Comparison of ENCODE assay signal across 8 cellular contexts in the genomic region with DNA sequence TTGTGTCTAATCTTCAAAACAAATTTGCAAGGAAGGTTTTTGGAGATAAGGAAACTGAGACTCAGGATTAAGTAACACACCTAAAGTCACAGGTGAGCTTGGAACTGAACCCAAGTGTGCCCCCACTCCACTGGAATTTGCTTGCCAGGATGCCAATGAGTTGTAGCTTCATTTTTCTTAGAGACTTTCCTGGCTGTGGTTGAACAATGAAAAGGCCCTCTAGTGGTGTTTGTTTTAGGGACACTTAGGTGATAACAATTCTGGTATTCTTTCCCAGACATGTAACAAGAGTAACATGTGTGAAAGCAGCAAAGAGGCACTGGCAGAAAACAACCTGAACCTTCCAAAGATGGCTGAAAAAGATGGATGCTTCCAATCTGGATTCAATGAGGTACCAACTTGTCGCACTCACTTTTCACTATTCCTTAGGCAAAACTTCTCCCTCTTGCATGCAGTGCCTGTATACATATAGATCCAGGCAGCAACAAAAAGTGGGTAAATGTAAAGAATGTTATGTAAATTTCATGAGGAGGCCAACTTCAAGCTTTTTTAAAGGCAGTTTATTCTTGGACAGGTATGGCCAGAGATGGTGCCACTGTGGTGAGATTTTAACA. TPM values are rescaled to one million over a fixed set of nuclear protein-coding genes. Genes with fewer than 3 reads are reported as not detected.
DNase-seq lines count a peak whose midpoint lies in the region; ATAC-seq, FAIRE-seq and TF ChIP-seq lines count a peak whose summit lies in the region.

No MANE protein-coding gene starts in this region.

- H3K4me2 ChIP-seq in A549 = no peak overlapping the region
- peak overlapping the region; percentile 91 for H3K4me2 ChIP-seq in endothelial cell of umbilical vein (ENCODE audit: insufficient read depth, low read length)

- intact Hi-C loops in endothelial cell of umbilical vein (cut with micrococcal nuclease) (loop anchor here (1.0 kb wide), 2 partner anchors 54 to 327 kb away; no protein-coding TSS in a partner anchor), sigmoid colon (cut with DNase I) (loop anchor here (5.0 to 10.0 kb wide), 5 partner anchors 54 to 1304 kb away; a partner anchor contains a TSS)

- no peaks in the 10 kb centered on the region for H3K9me3 ChIP-seq in A549
- H3K9me3 ChIP-seq in ES-I3 (ENCODE audit: control insufficient read depth, insufficient read depth, low read length) = no peaks in the 10 kb centered on the region
- no peaks in the 10 kb centered on the region for H3K9me3 ChIP-seq in endothelial cell of umbilical vein (replicated peaks; ENCODE audit: control insufficient read depth, insufficient read depth, low read length)
- no peaks in the 10 kb centered on the region for H3K9me3 ChIP-seq in sigmoid colon

- peak; percentile 61 to 66 for TF ChIP-seq RAD21 in A549 (conservative IDR thresholded peaks at IDR 0.05 in 1 of 2, IDR thresholded peaks at IDR 0.05 in 1 of 2)

- H4K20me1 ChIP-seq in endothelial cell of umbilical vein (replicated peaks; ENCODE audit: control insufficient read depth, extremely low read depth, insufficient read depth, low read length) = no peaks in the 10 kb centered on the region

- H3K27me3 ChIP-seq in endothelial cell of umbilical vein (ENCODE audit: control insufficient read depth in 2 of 2, insufficient read depth in 2 of 2, low read length in 2 of 2) = no peaks in the 10 kb centered on the region
- no peaks in the 10 kb centered on the region for H3K27me3 ChIP-seq in sigmoid colon

- ATAC-seq in A549 (peak; percentile 40 to 65; a peak in 3 of 6 replicates), GM21619 (IDR thresholded peaks at IDR 0.05; ENCODE audit: unreplicated experiment) (no peak), HG03442 (IDR thresholded peaks at IDR 0.05; ENCODE audit: unreplicated experiment) (no peak)

- H3K4me1 ChIP-seq in A549 (peaks cover 28% of the 10 kb centered on the region), ES-I3 (ENCODE audit: insufficient read depth, low read length) (peaks cover 27% of the 10 kb centered on the region), endothelial cell of umbilical vein (ENCODE audit: control insufficient read depth, extremely low read depth, insufficient read depth, low read length) (peaks cover 40% of the 10 kb centered on the region), sigmoid colon (peaks cover 0 to 52% (median 50%) of the 10 kb centered on the region in 4 donors)

- peak; percentile 59 for TF ChIP-seq CTCF in A549 (IDR thresholded peaks at IDR 0.05)
- peak; percentile 46 to 49 for TF ChIP-seq CTCF in endothelial cell of umbilical vein (IDR thresholded peaks at IDR 0.05; ENCODE audit: extremely low read depth in 1 of 2, insufficient read depth in 1 of 2, low read depth in 1 of 2, low read length in 2 of 2)
- TF ChIP-seq CTCF in sigmoid colon (IDR thresholded peaks at IDR 0.05) = peak in 1 of 4 experiments; percentile 24

- no peak for TF ChIP-seq POLR2A in A549 (IDR thresholded peaks at IDR 0.05; ENCODE audit: low read length)
- TF ChIP-seq POLR2A in endothelial cell of umbilical vein (IDR thresholded peaks at IDR 0.05; ENCODE audit: low read depth, low read length) = no peak
- TF ChIP-seq POLR2A in sigmoid colon (IDR thresholded peaks at IDR 0.05) = no peak

- TF ChIP-seq EP300 in A549 (IDR thresholded peaks at IDR 0.05) (no peak), sigmoid colon (IDR thresholded peaks at IDR 0.05) (no peak)

- H3K9ac ChIP-seq in ES-I3 (ENCODE audit: low read depth, low read length) (peak overlapping the region; percentile 49), endothelial cell of umbilical vein (replicated peaks; ENCODE audit: extremely low read depth, insufficient read depth, low read length) (peak overlapping the region; percentile 94)

- no TSS peak for BruUV-seq in endothelial cell of umbilical vein (replicated peaks; lab: Mats Ljungman, UMichigan)

- H3K9me1 ChIP-seq in endothelial cell of umbilical vein (replicated peaks; ENCODE audit: control insufficient read depth, extremely low read depth, insufficient read depth, low read length) = no peaks in the 10 kb centered on the region

- peak overlapping the region in 1 of 2 experiments; percentile 84; a peak in 3 of 6 replicates for H3K27ac ChIP-seq in A549
- H3K27ac ChIP-seq in endothelial cell of umbilical vein (ENCODE audit: insufficient read depth, low read depth, low read length) = peak overlapping the region; percentile 93
- peak overlapping the region in 3 of 4 donors; percentile 69 to 81 (median 77) for H3K27ac ChIP-seq in sigmoid colon

- peaks cover 4% of the 10 kb centered on the region; the same call in 1 of the 2 replicates for H3K36me3 ChIP-seq in ES-I3 (ENCODE audit: insufficient read depth, low read length)
- H3K36me3 ChIP-seq in endothelial cell of umbilical vein (ENCODE audit: control insufficient read depth in 2 of 2, extremely low read depth in 1 of 2, insufficient read depth in 2 of 2, low read length in 2 of 2) = peaks cover 5 to 9% of the 10 kb centered on the region in 2 experiments
- H3K36me3 ChIP-seq in sigmoid colon = no peaks in the 10 kb centered on the region

- no peak overlapping the region for H2AFZ ChIP-seq in endothelial cell of umbilical vein (ENCODE audit: low read depth, low read length)

- dilution Hi-C loops in endothelial cell of umbilical vein (cut with MboI; ENCODE audit: extremely low pct_ligation_motif_present, low sequenced_read_pairs) = loop anchor here (25.0 kb wide), 1 partner anchor 166 kb away; no protein-coding TSS in a partner anchor

- H3K79me2 ChIP-seq in endothelial cell of umbilical vein (ENCODE audit: control insufficient read depth, insufficient read depth, low read length) = peaks cover 21% of the 10 kb centered on the region

- CTCF ChIA-PET in A549 (lab: Yijun Ruan, JAX) (interaction anchor here (0.6 to 19.8 kb wide), 36 partner anchors 9 to 328 kb away, joined by 3 to 477 read pairs (median 6); a partner anchor contains a TSS), endothelial cell of umbilical vein (lab: Charles Lee) (interaction anchor here (0.6 to 8.0 kb wide), 36 partner anchors 8 to 326 kb away, joined by 3 to 450 read pairs (median 4); a partner anchor contains a TSS)

- H3K4me3 ChIP-seq in A549 = no peak overlapping the region
- H3K4me3 ChIP-seq in endothelial cell of umbilical vein (replicated peaks in 1 of 3; ENCODE audit: insufficient read depth in 1 of 3, low read depth in 1 of 3, low read length in 3 of 3) = peak overlapping the region in 2 of 3 experiments; percentile 42 to 84
- H3K4me3 ChIP-seq in sigmoid colon = no peak overlapping the region

- POLR2A ChIA-PET in A549 (lab: Yijun Ruan, JAX) = interaction anchor here (0.9 to 2.6 kb wide), 2 partner anchors 151 to 167 kb away, joined by 4 to 16 read pairs; no protein-coding TSS in a partner anchor
- POLR2A ChIA-PET in endothelial cell of umbilical vein (lab: Charles Lee) = interaction anchor here (0.6 to 2.7 kb wide), 3 partner anchors 92 to 166 kb away, joined by 3 to 50 read pairs (median 20); no protein-coding TSS in a partner anchor

- no peak for FAIRE-seq in A549 (lab: Jason Lieb, UNC)
- FAIRE-seq in endothelial cell of umbilical vein (lab: Jason Lieb, UNC) = peak; percentile 12

- 47% methylated on average over 1 of the region's 1 CpG for WGBS in A549 (ENCODE audit: missing lambda C conversion rate)
- WGBS in sigmoid colon, 2 donors = 91 to 95% methylated on average over 1 of the region's 1 CpG

- DNase-seq in A549 (ENCODE audit: low read depth in 1 of 2, low spot score in 1 of 2) (peak; percentile 47 to 55), NCI-H510A (lab: John Stamatoyannopoulos, UW) (peak; percentile 25), endothelial cell of umbilical vein (ENCODE audit: low read depth, low spot score) (peak; percentile 79), sigmoid colon (no peak), GM19240 (ENCODE audit: insufficient read length, low spot score) (no peak)

TF ChIP-seq in A549, 52 proteins besides CTCF, POLR2A, EP300 and RAD21:
- TF ChIP-seq SMC3 (IDR thresholded peaks at IDR 0.05) = peak; percentile 81
- TF ChIP-seq FOSL2 (IDR thresholded peaks at IDR 0.05) = no peak
- TF ChIP-seq FOSL2 (CRISPR knock-in tag; IDR thresholded peaks at IDR 0.05) = no peak

TF ChIP-seq in endothelial cell of umbilical vein, 7 proteins besides CTCF, POLR2A, EP300 and RAD21:
- no peak for TF ChIP-seq MYC (IDR thresholded peaks at IDR 0.05; ENCODE audit: low read depth, low read length)
- no peak for TF ChIP-seq POLR2AphosphoS5 (IDR thresholded peaks at IDR 0.05; ENCODE audit: insufficient read depth, low read depth, low read length)
- TF ChIP-seq, protein P1, sequence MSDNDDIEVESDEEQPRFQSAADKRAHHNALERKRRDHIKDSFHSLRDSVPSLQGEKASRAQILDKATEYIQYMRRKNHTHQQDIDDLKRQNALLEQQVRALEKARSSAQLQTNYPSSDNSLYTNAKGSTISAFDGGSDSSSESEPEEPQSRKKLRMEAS (IDR thresholded peaks at IDR 0.05; ENCODE audit: insufficient read depth, insufficient read length) = no peak
- TF ChIP-seq JUN (IDR thresholded peaks at IDR 0.05; ENCODE audit: borderline replicate concordance, insufficient read depth, insufficient read length, low read depth) = no peak
- no peak for TF ChIP-seq FOS (IDR thresholded peaks at IDR 0.05; ENCODE audit: borderline replicate concordance, insufficient read depth, low read length)
- no peak for TF ChIP-seq EZH2 (IDR thresholded peaks at IDR 0.05; ENCODE audit: borderline replicate concordance, low read depth, low read length, severe bottlenecking)
- TF ChIP-seq GATA2 (IDR thresholded peaks at IDR 0.05; ENCODE audit: insufficient read depth, insufficient read length, low read depth, low read length) = peak; percentile 21

RNA-seq across cellular contexts. Expression of a gene that starts 1.5 kb away (rescaled TPM):
- 1.3 and 2.3 TPM in 2 replicates for polyA plus RNA-seq in A549 (2011; rRNA removed)
- 0.66 and 1.6 TPM in 2 replicates for polyA plus RNA-seq in A549 (2012; cell fraction: cytosol; rRNA removed)
- polyA plus RNA-seq in A549 (2012; cell fraction: nucleus; rRNA removed) = 1.4 and 2.1 TPM in 2 replicates
- 2.8 to 4.4 TPM (median 2.9 TPM) in 3 replicates for polyA plus RNA-seq in A549 (2017; fragmentation: RNase III; extraction: RNeasy Plus Mini Kit Qiagen cat#74134 plus additional on column Dnase treatment)
- polyA minus RNA-seq in A549 (2011; rRNA and poly(A)+ RNA removed) = 0.73 TPM in 1 of 2 replicates, not detected in the other
- 9.4 and 11.0 TPM in 2 replicates for total RNA-seq in endothelial cell of umbilical vein
- 12.0 and 16.5 TPM in 2 replicates for polyA plus RNA-seq in endothelial cell of umbilical vein
- polyA plus RNA-seq in endothelial cell of umbilical vein (2011; cell fraction: cytosol; rRNA removed) = 37.9 and 46.7 TPM in 2 replicates
- 94.3 and 96.8 TPM in 2 replicates for polyA plus RNA-seq in endothelial cell of umbilical vein (2011; cell fraction: nucleus; rRNA removed)
- polyA plus RNA-seq in endothelial cell of umbilical vein (2012) = 44.7 and 75.0 TPM in 2 replicates
- polyA minus RNA-seq in endothelial cell of umbilical vein = 11.7 and 12.6 TPM in 2 replicates
- polyA minus RNA-seq in endothelial cell of umbilical vein (2011; cell fraction: cytosol; rRNA and poly(A)+ RNA removed) = 8.5 TPM
- polyA minus RNA-seq in endothelial cell of umbilical vein (2011; cell fraction: nucleus; rRNA and poly(A)+ RNA removed) = 34.2 and 34.3 TPM in 2 replicates
- 10 to 100 TPM in 2 of 4 donors, 1 to 10 TPM in 2; 2.1 to 43.3 (median 9.7) TPM for total RNA-seq in sigmoid colon
- 10 to 100 TPM in 1 of 3 donors, 1 to 10 TPM in 1, not detected in 1; 5.3 to 13.8 TPM for polyA plus RNA-seq in sigmoid colon

Comparison
In these comparisons a context has a peak if more than half of its experiments do, and no peak if none do; other contexts are left out.
1. ATAC-seq: peak in A549 (2 of 2); none in GM21619 (single experiment) and HG03442 (single experiment).
2. DNase-seq: peak in A549 (2 of 2), NCI-H510A (single experiment) and endothelial cell of umbilical vein (single experiment); none in sigmoid colon (single experiment) and GM19240 (single experiment).
3. H3K4me3 ChIP-seq: peak in endothelial cell of umbilical vein (2 of 3); none in A549 (single experiment) and sigmoid colon (0 of 4).